Comparison of ENCODE assay signal across 8 cellular contexts in the genomic region with DNA sequence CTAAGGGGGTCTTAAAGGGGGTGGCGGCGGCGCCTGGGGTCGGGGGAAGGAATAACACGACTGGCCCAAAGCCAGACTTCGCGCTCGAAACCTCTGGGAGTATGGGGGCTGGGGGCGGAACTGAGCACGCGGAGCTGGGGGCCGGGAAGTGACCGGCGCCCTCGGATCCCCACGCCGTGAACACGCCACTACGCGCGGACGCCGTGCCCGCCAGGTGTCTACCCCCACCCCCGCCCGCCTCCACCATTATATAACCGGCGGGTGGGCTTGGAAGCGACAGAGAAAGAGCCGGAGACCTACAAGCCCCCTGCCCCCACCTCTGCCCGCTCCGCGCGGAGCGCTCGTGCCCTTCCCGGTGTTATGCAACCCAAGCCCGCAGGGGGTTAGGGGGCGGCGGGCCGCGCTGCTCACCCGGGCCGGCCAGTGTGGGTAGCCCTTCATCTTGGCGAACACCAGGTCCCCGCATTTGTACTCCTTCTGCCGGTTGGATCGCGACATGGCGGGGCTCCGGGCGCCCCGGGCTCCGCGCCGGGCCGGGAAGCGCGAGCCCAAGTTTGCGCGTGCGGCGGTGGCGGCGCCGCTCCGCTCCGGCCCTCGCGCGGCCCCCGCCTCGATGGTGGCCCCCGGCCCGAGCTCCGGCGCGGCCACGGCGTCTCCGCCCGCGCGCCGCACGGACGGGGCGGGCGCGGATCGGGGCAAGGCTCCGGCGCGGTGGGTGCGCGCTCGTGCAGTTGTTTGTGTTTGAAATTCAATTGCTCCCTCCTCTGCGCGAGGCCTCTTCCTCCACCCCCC. TPM values are rescaled to one million over a fixed set of nuclear protein-coding genes. Genes with fewer than 3 reads are reported as not detected.
DNase-seq lines count a peak whose midpoint lies in the region; ATAC-seq and TF ChIP-seq lines count a peak whose summit lies in the region.

A gene (minus strand): TSS at position 744 of the 792 bp plus-strand sequence. CDS start 246 bp downstream, at position 498.

- TF ChIP-seq CTCF in CD8-positive, alpha-beta T cell (IDR thresholded peaks at IDR 0.05), result no peak
- TF ChIP-seq CTCF in epithelial cell of esophagus (IDR thresholded peaks at IDR 0.05; ENCODE audit: insufficient read depth, low read depth, low read length, missing control alignments), result no peak
- peak in 3 of 5 experiments; percentile 4 to 54 (median 43) for TF ChIP-seq CTCF in tibial nerve (IDR thresholded peaks at IDR 0.05)

- no peaks in the 10 kb centered on the region for H3K27me3 ChIP-seq in CD8-positive, alpha-beta T cell (ENCODE audit: insufficient read depth, low read length)
- H3K27me3 ChIP-seq in HUES6 (ENCODE audit: control insufficient read depth, insufficient read depth, low read length), result no peaks in the 10 kb centered on the region
- H3K27me3 ChIP-seq in mucosa of rectum (ENCODE audit: control insufficient read depth in 2 of 2, insufficient read depth in 2 of 2, low read length in 2 of 2), result no peaks in the 10 kb centered on the region
- H3K27me3 ChIP-seq in tibial nerve, result no peaks in the 10 kb centered on the region

- ATAC-seq in CD8-positive, alpha-beta T cell, result peak; percentile 16
- ATAC-seq in GM19455 (IDR thresholded peaks at IDR 0.05; ENCODE audit: unreplicated experiment), result peak; percentile 13

- no peaks in the 10 kb centered on the region for H3K36me3 ChIP-seq in CD8-positive, alpha-beta T cell (ENCODE audit: insufficient read depth, low read length)
- H3K36me3 ChIP-seq in HUES6 (ENCODE audit: control insufficient read depth, insufficient read depth, low read length) (no peaks in the 10 kb centered on the region), mucosa of rectum (ENCODE audit: control insufficient read depth in 2 of 2, insufficient read depth in 2 of 2, low read length in 2 of 2) (peaks cover 0 to 4% of the 10 kb centered on the region in 2 donors), tibial nerve (no peaks in the 10 kb centered on the region)

- H3K4me1 ChIP-seq in CD8-positive, alpha-beta T cell (ENCODE audit: insufficient read depth, low read length), result peaks cover 57% of the 10 kb centered on the region
- H3K4me1 ChIP-seq in HUES6 (ENCODE audit: control insufficient read depth, insufficient read depth, low read length), result peaks cover 44% of the 10 kb centered on the region
- peaks cover 45 to 50% of the 10 kb centered on the region in 2 donors for H3K4me1 ChIP-seq in mucosa of rectum (ENCODE audit: control insufficient read depth in 2 of 2, insufficient read depth in 2 of 2, low read length in 2 of 2)
- peaks cover 0 to 72% (median 47%) of the 10 kb centered on the region in 4 donors for H3K4me1 ChIP-seq in tibial nerve

- H3K9me3 Mint-ChIP-seq in CD8-positive, alpha-beta T cell, result no peaks in the 10 kb centered on the region
- no peaks in the 10 kb centered on the region for H3K9me3 Mint-ChIP-seq in activated CD4-positive, alpha-beta T cell treated with anti-CD3 and anti-CD28 coated beads, Interleukin-2, amount 10 ng/mL, durations not matched to agents 24 days and 14 days

- peak within 1 kb of the TSS; percentile 65 for H3K27ac ChIP-seq in CD8-positive, alpha-beta T cell (ENCODE audit: low read depth, low read length)
- H3K27ac ChIP-seq in HUES6 (ENCODE audit: low read depth, low read length), result peak within 1 kb of the TSS; percentile 88
- H3K27ac ChIP-seq in mucosa of rectum (ENCODE audit: low read depth in 2 of 2, low read length in 2 of 2), result peak within 1 kb of the TSS; percentile 84 to 96
- H3K27ac ChIP-seq in tibial nerve, result peak within 1 kb of the TSS; percentile 95 to 100 (median 98)

- peak; percentile 51 to 66 for TF ChIP-seq POLR2A in tibial nerve (IDR thresholded peaks at IDR 0.05)

- peak within 1 kb of the TSS; percentile 95 for H3K27ac Mint-ChIP-seq in CD8-positive, alpha-beta T cell
- H3K27ac Mint-ChIP-seq in activated CD4-positive, alpha-beta T cell treated with anti-CD3 and anti-CD28 coated beads, Interleukin-2, amount 10 ng/mL, durations not matched to agents 24 days and 14 days, result peak within 1 kb of the TSS; percentile 96

- H3K9me3 ChIP-seq in CD8-positive, alpha-beta T cell (ENCODE audit: low read length), result no peaks in the 10 kb centered on the region
- H3K9me3 ChIP-seq in HUES6 (ENCODE audit: control insufficient read depth, insufficient read depth, low read depth, low read length) (no peaks in the 10 kb centered on the region), mucosa of rectum (ENCODE audit: control insufficient read depth in 2 of 2, low read length in 2 of 2) (no peaks in the 10 kb centered on the region), tibial nerve (no peaks in the 10 kb centered on the region)

- peak in 6 of 7 experiments; percentile 18 to 67 (median 44) for DNase-seq in CD8-positive, alpha-beta T cell
- peak; percentile 82 for DNase-seq in activated CD4-positive, alpha-beta T cell treated with anti-CD3 and anti-CD28 coated beads, Interleukin-2, amount 10 ng/mL, durations not matched to agents 24 days and 14 days
- peak; percentile 42 for DNase-seq in epithelial cell of esophagus (ENCODE audit: low read depth)
- DNase-seq in tibial nerve (ENCODE audit: low spot score in 2 of 2), result peak; percentile 32 to 39
- DNase-seq in NCI-H1930 (lab: John Stamatoyannopoulos, UW), result no peak

- peak in 1 of 2 donors; percentile 53 for TF ChIP-seq EP300 in tibial nerve (IDR thresholded peaks at IDR 0.05)

- peaks cover 62% of the 10 kb centered on the region for H3K4me1 Mint-ChIP-seq in CD8-positive, alpha-beta T cell (ENCODE audit: low read depth)
- H3K4me1 Mint-ChIP-seq in activated CD4-positive, alpha-beta T cell treated with anti-CD3 and anti-CD28 coated beads, Interleukin-2, amount 10 ng/mL, durations not matched to agents 24 days and 14 days, result peaks cover 36% of the 10 kb centered on the region

- no peaks in the 10 kb centered on the region for H3K27me3 Mint-ChIP-seq in CD8-positive, alpha-beta T cell (ENCODE audit: low read depth)
- no peaks in the 10 kb centered on the region for H3K27me3 Mint-ChIP-seq in activated CD4-positive, alpha-beta T cell treated with anti-CD3 and anti-CD28 coated beads, Interleukin-2, amount 10 ng/mL, durations not matched to agents 24 days and 14 days

- H3K9ac ChIP-seq in HUES6 (ENCODE audit: low read length) (peak within 1 kb of the TSS; percentile 97), mucosa of rectum (ENCODE audit: low read depth in 1 of 2, low read length in 2 of 2) (peak within 1 kb of the TSS; percentile 94 to 97)

- intact Hi-C loops in CD8-positive, alpha-beta T cell (cut with DNase I, micrococcal nuclease), result loop anchor here (1.0 to 5.0 kb wide), 8 partner anchors 10 to 469 kb away; a partner anchor contains a TSS
- intact Hi-C loops in activated CD4-positive, alpha-beta T cell treated with anti-CD3 and anti-CD28 coated beads, Interleukin-2, amount 10 ng/mL, durations not matched to agents 24 days and 14 days (cut with micrococcal nuclease), result loop anchor here (1.0 to 10.0 kb wide), 4 partner anchors 10 to 556 kb away; a partner anchor contains a TSS

- H3K4me3 ChIP-seq in CD8-positive, alpha-beta T cell (ENCODE audit: low read depth, low read length), result peak within 1 kb of the TSS; percentile 89
- H3K4me3 ChIP-seq in HUES6 (ENCODE audit: low read depth, low read length) (peak within 1 kb of the TSS; percentile 94), epithelial cell of esophagus (ENCODE audit: low read length) (peak within 1 kb of the TSS; percentile 84), mucosa of rectum (ENCODE audit: low read length in 2 of 2) (peak within 1 kb of the TSS; percentile 97 to 98), tibial nerve (peak within 1 kb of the TSS; percentile 67 to 99 (median 92))

- H3K36me3 Mint-ChIP-seq in CD8-positive, alpha-beta T cell, result peaks cover 7% of the 10 kb centered on the region
- peaks cover 35% of the 10 kb centered on the region for H3K36me3 Mint-ChIP-seq in activated CD4-positive, alpha-beta T cell treated with anti-CD3 and anti-CD28 coated beads, Interleukin-2, amount 10 ng/mL, durations not matched to agents 24 days and 14 days (ENCODE audit: low read depth)

- peak within 1 kb of the TSS; percentile 92 for H3K4me3 Mint-ChIP-seq in CD8-positive, alpha-beta T cell
- H3K4me3 Mint-ChIP-seq in activated CD4-positive, alpha-beta T cell treated with anti-CD3 and anti-CD28 coated beads, Interleukin-2, amount 10 ng/mL, durations not matched to agents 24 days and 14 days, result peak within 1 kb of the TSS; percentile 97

- CTCF ChIA-PET in CD8-positive, alpha-beta T cell (lab: Charles Lee), result interaction anchor here (0.8 to 2.4 kb wide), 5 partner anchors 9 to 63 kb away, joined by 3 to 9 read pairs (median 4); a partner anchor contains a TSS

- WGBS in tibial nerve, 2 donors, result 0% methylated on average over 42 to 73 of the region's 99 CpGs

- POLR2A ChIA-PET in CD8-positive, alpha-beta T cell (lab: Charles Lee), result interaction anchor here (1.8 to 2.4 kb wide), 6 partner anchors 10 to 250 kb away, joined by 5 to 34 read pairs (median 10); a partner anchor contains a TSS

RNA-seq across cellular contexts. Expression of the gene that starts here (rescaled TPM):
- 10 to 100 TPM; 63.1 to 70.6 TPM for total RNA-seq in CD8-positive, alpha-beta T cell
- total RNA-seq in activated CD4-positive, alpha-beta T cell treated with anti-CD3 and anti-CD28 coated beads, Interleukin-2, amount 10 ng/mL, durations not matched to agents 24 days and 14 days, result 360 and 367 TPM in 2 replicates
- total RNA-seq in tibial nerve, result 100 to 1,000 TPM; 120 to 177 (median 157) TPM

Comparison
In these comparisons a context has a peak if more than half of its experiments do, and no peak if none do; other contexts are left out.
1. DNase-seq: peak in CD8-positive, alpha-beta T cell (6 of 7), activated CD4-positive, alpha-beta T cell treated with anti-CD3 and anti-CD28 coated beads, Interleukin-2, amount 10 ng/mL, durations not matched to agents 24 days and 14 days (single experiment), epithelial cell of esophagus (single experiment) and tibial nerve (2 of 2); none in NCI-H1930 (0 of 2).
2. CTCF ChIP-seq: peak in tibial nerve (3 of 5); none in CD8-positive, alpha-beta T cell (single experiment) and epithelial cell of esophagus (single experiment).
3. Peak in every context shown above with its lines, with median percentiles within 50 percentile points of each other: H3K27ac ChIP-seq and H3K4me3 ChIP-seq.